ENCODE assay signal across 1 cellular context in the genomic region with DNA sequence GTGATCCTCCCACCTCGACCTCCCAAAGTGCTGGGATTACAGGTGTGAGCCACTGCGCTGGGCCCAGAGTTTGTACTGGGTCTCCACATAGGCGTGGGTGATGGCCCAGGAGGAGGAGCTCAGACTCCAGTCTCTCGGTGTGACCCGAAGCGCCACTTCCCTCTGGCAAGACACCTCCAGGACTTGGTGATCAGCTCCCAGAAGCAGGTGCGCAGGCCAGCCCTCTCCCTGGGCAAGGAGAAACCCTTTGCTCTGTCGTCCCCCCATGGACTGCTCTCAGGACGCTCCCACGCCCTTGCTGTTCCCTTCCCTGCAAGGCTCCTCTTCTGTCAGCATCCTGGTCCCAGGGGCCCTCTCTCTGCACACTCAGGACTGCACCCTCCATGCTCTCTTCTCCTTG.
TF ChIP-seq lines count a peak whose summit lies in the region.

No MANE protein-coding gene starts in this region.

TF ChIP-seq in K562, 482 proteins besides CTCF, POLR2A, EP300 and RAD21:
- TF ChIP-seq ZNF263 (CRISPR knock-in tag; IDR thresholded peaks at IDR 0.05; ENCODE audit: borderline replicate concordance) (no peak), ZNF324 (CRISPR knock-in tag; IDR thresholded peaks at IDR 0.05) (no peak), FOXM1 (IDR thresholded peaks at IDR 0.05; ENCODE audit: low read depth) (no peak), FOXM1 (CRISPR knock-in tag; IDR thresholded peaks at IDR 0.05; ENCODE audit: low read depth) (no peak), ZKSCAN8 (CRISPR knock-in tag; IDR thresholded peaks at IDR 0.05) (no peak), FOXJ3 (CRISPR knock-in tag; IDR thresholded peaks at IDR 0.05) (no peak), BHLHE40 (IDR thresholded peaks at IDR 0.05; ENCODE audit: low read length) (no peak), CBX3 (IDR thresholded peaks at IDR 0.05; ENCODE audit: borderline replicate concordance in 1 of 2, low read length in 2 of 2) (no peak), KDM1A (IDR thresholded peaks at IDR 0.05) (no peak), MED1 (CRISPR knock-in tag; IDR thresholded peaks at IDR 0.05; ENCODE audit: borderline replicate concordance) (no peak), E2F6 (IDR thresholded peaks at IDR 0.05; ENCODE audit: borderline replicate concordance in 1 of 2, extremely low read depth in 1 of 2, insufficient read depth in 1 of 2, insufficient read length in 1 of 2, low read depth in 1 of 2, low read length in 1 of 2, poor library complexity in 1 of 2, severe bottlenecking in 1 of 2) (peak in 1 of 2 experiments; percentile 8)
- TF ChIP-seq, protein P1, sequence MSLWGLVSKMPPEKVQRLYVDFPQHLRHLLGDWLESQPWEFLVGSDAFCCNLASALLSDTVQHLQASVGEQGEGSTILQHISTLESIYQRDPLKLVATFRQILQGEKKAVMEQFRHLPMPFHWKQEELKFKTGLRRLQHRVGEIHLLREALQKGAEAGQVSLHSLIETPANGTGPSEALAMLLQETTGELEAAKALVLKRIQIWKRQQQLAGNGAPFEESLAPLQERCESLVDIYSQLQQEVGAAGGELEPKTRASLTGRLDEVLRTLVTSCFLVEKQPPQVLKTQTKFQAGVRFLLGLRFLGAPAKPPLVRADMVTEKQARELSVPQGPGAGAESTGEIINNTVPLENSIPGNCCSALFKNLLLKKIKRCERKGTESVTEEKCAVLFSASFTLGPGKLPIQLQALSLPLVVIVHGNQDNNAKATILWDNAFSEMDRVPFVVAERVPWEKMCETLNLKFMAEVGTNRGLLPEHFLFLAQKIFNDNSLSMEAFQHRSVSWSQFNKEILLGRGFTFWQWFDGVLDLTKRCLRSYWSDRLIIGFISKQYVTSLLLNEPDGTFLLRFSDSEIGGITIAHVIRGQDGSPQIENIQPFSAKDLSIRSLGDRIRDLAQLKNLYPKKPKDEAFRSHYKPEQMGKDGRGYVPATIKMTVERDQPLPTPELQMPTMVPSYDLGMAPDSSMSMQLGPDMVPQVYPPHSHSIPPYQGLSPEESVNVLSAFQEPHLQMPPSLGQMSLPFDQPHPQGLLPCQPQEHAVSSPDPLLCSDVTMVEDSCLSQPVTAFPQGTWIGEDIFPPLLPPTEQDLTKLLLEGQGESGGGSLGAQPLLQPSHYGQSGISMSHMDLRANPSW (CRISPR knock-in tag; IDR thresholded peaks at IDR 0.05), result peak; percentile 29; the same call in 1 of the 2 replicates
- TF ChIP-seq, protein P2, sequence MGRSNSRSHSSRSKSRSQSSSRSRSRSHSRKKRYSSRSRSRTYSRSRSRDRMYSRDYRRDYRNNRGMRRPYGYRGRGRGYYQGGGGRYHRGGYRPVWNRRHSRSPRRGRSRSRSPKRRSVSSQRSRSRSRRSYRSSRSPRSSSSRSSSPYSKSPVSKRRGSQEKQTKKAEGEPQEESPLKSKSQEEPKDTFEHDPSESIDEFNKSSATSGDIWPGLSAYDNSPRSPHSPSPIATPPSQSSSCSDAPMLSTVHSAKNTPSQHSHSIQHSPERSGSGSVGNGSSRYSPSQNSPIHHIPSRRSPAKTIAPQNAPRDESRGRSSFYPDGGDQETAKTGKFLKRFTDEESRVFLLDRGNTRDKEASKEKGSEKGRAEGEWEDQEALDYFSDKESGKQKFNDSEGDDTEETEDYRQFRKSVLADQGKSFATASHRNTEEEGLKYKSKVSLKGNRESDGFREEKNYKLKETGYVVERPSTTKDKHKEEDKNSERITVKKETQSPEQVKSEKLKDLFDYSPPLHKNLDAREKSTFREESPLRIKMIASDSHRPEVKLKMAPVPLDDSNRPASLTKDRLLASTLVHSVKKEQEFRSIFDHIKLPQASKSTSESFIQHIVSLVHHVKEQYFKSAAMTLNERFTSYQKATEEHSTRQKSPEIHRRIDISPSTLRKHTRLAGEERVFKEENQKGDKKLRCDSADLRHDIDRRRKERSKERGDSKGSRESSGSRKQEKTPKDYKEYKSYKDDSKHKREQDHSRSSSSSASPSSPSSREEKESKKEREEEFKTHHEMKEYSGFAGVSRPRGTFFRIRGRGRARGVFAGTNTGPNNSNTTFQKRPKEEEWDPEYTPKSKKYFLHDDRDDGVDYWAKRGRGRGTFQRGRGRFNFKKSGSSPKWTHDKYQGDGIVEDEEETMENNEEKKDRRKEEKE (IDR thresholded peaks at IDR 0.05; ENCODE audit: borderline replicate concordance in 1 of 2, control insufficient read depth in 1 of 2, low read depth in 2 of 2, low read length in 1 of 2), result no peak
